In genomic region chr7:120703585-120704240, GRCh38 we compare ENCODE assay signal across 24 cellular contexts.
"Had no signal": no experiment of that assay in that cellular context is flagged by ENCODE, and none has a peak within 500 bp of the region (broad histone marks: within the 10 kb centered on the region; RNA-seq: fewer than 3 reads in every experiment).

No MANE protein-coding gene starts in this region.

- H3K4me1 Mint-ChIP-seq: activated CD4-positive, alpha-beta T cell treated with anti-CD3 and anti-CD28 coated beads for 36 hours; stimulated activated naive B cell treated with anti-CD40 and anti-IgM and Interleukin-4, amounts not matched to agents 10 μg/mL and 1 μg/mL and 100 μg/mL, for 72 hours; WTC11 had no signal

- H3K36me3 ChIP-seq: sigmoid colon, suprapubic skin, tibial artery, upper lobe of right lung had no signal

- H3K4me3 ChIP-seq: coronary artery, dorsolateral prefrontal cortex, lung, sigmoid colon, smooth muscle cell, suprapubic skin, tibial artery, upper lobe of right lung had no signal

- H3K27ac Mint-ChIP-seq: activated CD4-positive, alpha-beta T cell treated with anti-CD3 and anti-CD28 coated beads for 36 hours; activated CD8-positive, alpha-beta T cell treated with anti-CD3 and anti-CD28 coated beads, Interleukin-2, amount 10 ng/mL, durations not matched to agents 7 days and 5 days; activated naive CD8-positive, alpha-beta T cell; natural killer cell treated with Interleukin-12 subunit alpha and Interleukin-12 subunit beta and Interleukin-15 and Interleukin-18, amount 100 ng/mL, for 72 hours; stimulated activated naive B cell treated with anti-CD40 and anti-IgM and Interleukin-4, amounts not matched to agents 10 μg/mL and 1 μg/mL and 100 μg/mL, for 72 hours; WTC11 had no signal

- H3K4me2 ChIP-seq: smooth muscle cell had no signal

- DNase-seq: activated CD4-positive, alpha-beta T cell treated with anti-CD3 and anti-CD28 coated beads for 36 hours; activated CD8-positive, alpha-beta T cell treated with anti-CD3 and anti-CD28 coated beads, Interleukin-2, amount 10 ng/mL, durations not matched to agents 7 days and 5 days; activated effector memory CD4-positive, alpha-beta T cell treated with Interleukin-2 at 50 U/mL for 16 hours; activated naive CD4-positive, alpha-beta T cell treated with Interleukin-2 at 50 U/mL for 16 hours; activated T-cell treated with anti-CD3 and anti-CD28 coated beads for 4 hours; anterior cingulate cortex; dorsolateral prefrontal cortex; effector memory CD4-positive, alpha-beta T cell; kidney glomerular epithelial cell; mesendoderm; sigmoid colon; stimulated activated CD4-positive, alpha-beta T cell treated with anti-CD3 and anti-CD28 coated beads, Interleukin-2, amount 100 ng/mL, for 24 hours; stimulated activated naive B cell treated with anti-CD40 and anti-IgM and Interleukin-4, amounts not matched to agents 10 μg/mL and 1 μg/mL and 100 μg/mL, for 72 hours; T-helper 2 cell; tibial artery; upper lobe of right lung had no signal

- H3K4me1 ChIP-seq: sigmoid colon, suprapubic skin, tibial artery, upper lobe of right lung had no signal

- H3K36me3 Mint-ChIP-seq: activated naive CD8-positive, alpha-beta T cell; natural killer cell treated with Interleukin-12 subunit alpha and Interleukin-12 subunit beta and Interleukin-15 and Interleukin-18, amount 100 ng/mL, for 72 hours; stimulated activated naive B cell treated with anti-CD40 and anti-IgM and Interleukin-4, amounts not matched to agents 10 μg/mL and 1 μg/mL and 100 μg/mL, for 72 hours; WTC11 had no signal

- H3K27me3 ChIP-seq: dorsolateral prefrontal cortex, sigmoid colon, suprapubic skin, tibial artery, upper lobe of right lung had no signal

- H3K4me3 Mint-ChIP-seq: activated CD4-positive, alpha-beta T cell treated with anti-CD3 and anti-CD28 coated beads for 36 hours; activated CD8-positive, alpha-beta T cell treated with anti-CD3 and anti-CD28 coated beads, Interleukin-2, amount 10 ng/mL, durations not matched to agents 7 days and 5 days; activated naive CD8-positive, alpha-beta T cell; natural killer cell treated with Interleukin-12 subunit alpha and Interleukin-12 subunit beta and Interleukin-15 and Interleukin-18, amount 100 ng/mL, for 72 hours; stimulated activated naive B cell treated with anti-CD40 and anti-IgM and Interleukin-4, amounts not matched to agents 10 μg/mL and 1 μg/mL and 100 μg/mL, for 72 hours; WTC11 had no signal

- H3K27ac ChIP-seq: coronary artery, dorsolateral prefrontal cortex, sigmoid colon, suprapubic skin, tibial artery, upper lobe of right lung had no signal

- H3K9me3 Mint-ChIP-seq: stimulated activated naive B cell treated with anti-CD40 and anti-IgM and Interleukin-4, amounts not matched to agents 10 μg/mL and 1 μg/mL and 100 μg/mL, for 72 hours had no signal

- H3K27me3 Mint-ChIP-seq: activated CD4-positive, alpha-beta T cell treated with anti-CD3 and anti-CD28 coated beads for 36 hours; natural killer cell treated with Interleukin-12 subunit alpha and Interleukin-12 subunit beta and Interleukin-15 and Interleukin-18, amount 100 ng/mL, for 72 hours had no signal

- ATAC-seq: activated CD4-positive, alpha-beta T cell treated with anti-CD3 and anti-CD28 coated beads for 36 hours; activated CD8-positive, alpha-beta T cell treated with anti-CD3 and anti-CD28 coated beads, Interleukin-2, amount 10 ng/mL, durations not matched to agents 7 days and 5 days; left lobe of liver; natural killer cell treated with Interleukin-12 subunit alpha and Interleukin-12 subunit beta and Interleukin-15 and Interleukin-18, amount 100 ng/mL, for 72 hours; stimulated activated naive B cell treated with anti-CD40 and anti-IgM and Interleukin-4, amounts not matched to agents 10 μg/mL and 1 μg/mL and 100 μg/mL, for 72 hours; upper lobe of right lung; WTC11 had no signal

- H3K9me3 ChIP-seq: sigmoid colon, suprapubic skin, tibial artery, upper lobe of right lung had no signal
